ENCODE assay signal across 18 cellular contexts in the genomic region with DNA sequence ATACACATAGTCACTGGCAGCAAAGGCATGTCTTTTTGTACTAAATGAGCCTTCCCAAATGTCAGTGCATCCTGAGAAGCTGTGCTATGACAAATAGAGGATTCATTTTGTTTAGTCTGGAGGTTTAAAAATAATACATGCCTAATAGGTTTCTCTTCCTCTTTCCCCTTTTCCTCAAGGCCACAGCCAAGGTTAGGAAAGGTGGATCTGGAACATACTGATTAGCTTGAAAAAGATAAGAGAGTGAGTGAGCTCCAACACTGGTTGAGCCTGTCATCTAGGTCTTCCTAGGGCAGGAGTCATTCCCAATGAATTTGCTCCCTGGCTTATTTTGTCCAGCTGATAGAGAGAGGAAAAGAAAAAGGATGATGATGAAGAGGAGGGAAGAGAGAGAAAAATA.
"Had no signal": no experiment of that assay in that cellular context is flagged by ENCODE, and none has a peak within 500 bp of the region (broad histone marks: within the 10 kb centered on the region; RNA-seq: fewer than 3 reads in every experiment).

No MANE protein-coding gene starts in this region.

- H3K27ac ChIP-seq: brain microvascular endothelial cell, coronary artery, gastrocnemius medialis, left lung, neural progenitor cell, thyroid gland had no signal

- H3K36me3 ChIP-seq: brain microvascular endothelial cell, gastrocnemius medialis, heart left ventricle, left lung, neural progenitor cell, thyroid gland had no signal

- H3K27me3 Mint-ChIP-seq: activated B cell treated with CpG ODN at 0.5 μM for 24 hours; activated CD8-positive, alpha-beta T cell treated with anti-CD3 and anti-CD28 coated beads for 36 hours; activated T-cell treated with anti-CD3 and anti-CD28 coated beads, Interleukin-2, amount 50 U/mL, for 24 hours had no signal

- H3K27ac Mint-ChIP-seq: activated B cell treated with CpG ODN at 0.5 μM for 24 hours, progenitor cell of endocrine pancreas had no signal

- H3K36me3 Mint-ChIP-seq: neural progenitor cell had no signal

- ATAC-seq: activated CD8-positive, alpha-beta T cell treated with anti-CD3 and anti-CD28 coated beads for 36 hours; esophagus mucosa; gastrocnemius medialis; heart left ventricle; left lung had no signal

- H3K4me3 Mint-ChIP-seq: activated B cell treated with CpG ODN at 0.5 μM for 24 hours; activated CD8-positive, alpha-beta T cell treated with anti-CD3 and anti-CD28 coated beads for 36 hours; activated T-cell treated with anti-CD3 and anti-CD28 coated beads, Interleukin-2, amount 50 U/mL, for 24 hours; neural progenitor cell had no signal

- H3K4me3 ChIP-seq: coronary artery, gastrocnemius medialis, heart left ventricle, left lung, neural progenitor cell, thyroid gland had no signal

- DNase-seq: activated B cell treated with CpG ODN at 0.5 μM for 24 hours; activated CD4-positive, alpha-beta T cell treated with anti-CD3 and anti-CD28 coated beads for 4 hours; activated CD8-positive, alpha-beta T cell treated with anti-CD3 and anti-CD28 coated beads for 36 hours; activated effector memory CD4-positive, alpha-beta T cell treated with anti-CD3 and anti-CD28 coated beads, Interleukin-2, amount 50 U/mL, for 16 hours; activated naive CD4-positive, alpha-beta T cell treated with anti-CD3 and anti-CD28 coated beads, Interleukin-2, amount 50 U/mL, for 16 hours; activated T-cell treated with anti-CD3 and anti-CD28 coated beads, Interleukin-2, amount 50 U/mL, for 24 hours; aorta; brain microvascular endothelial cell; gastrocnemius medialis; heart left ventricle; left lung; stimulated activated naive CD4-positive, alpha-beta T cell; thyroid gland had no signal

- FAIRE-seq: endometrium had no signal

- H3K9ac ChIP-seq: neural progenitor cell had no signal

- H3K4me2 ChIP-seq: neural progenitor cell had no signal

- H3K27me3 ChIP-seq: brain microvascular endothelial cell, gastrocnemius medialis, heart left ventricle, left lung, neural progenitor cell, thyroid gland had no signal

- H2AFZ ChIP-seq: neural progenitor cell had no signal

- H3K9me3 Mint-ChIP-seq: activated B cell treated with CpG ODN at 0.5 μM for 24 hours; activated CD8-positive, alpha-beta T cell treated with anti-CD3 and anti-CD28 coated beads for 36 hours; activated T-cell treated with anti-CD3 and anti-CD28 coated beads, Interleukin-2, amount 50 U/mL, for 24 hours had no signal

- H3K4me1 ChIP-seq: gastrocnemius medialis, left lung had no signal

- H3K9me3 ChIP-seq: gastrocnemius medialis, heart left ventricle, left lung, thyroid gland had no signal
